In the genomic region with DNA sequence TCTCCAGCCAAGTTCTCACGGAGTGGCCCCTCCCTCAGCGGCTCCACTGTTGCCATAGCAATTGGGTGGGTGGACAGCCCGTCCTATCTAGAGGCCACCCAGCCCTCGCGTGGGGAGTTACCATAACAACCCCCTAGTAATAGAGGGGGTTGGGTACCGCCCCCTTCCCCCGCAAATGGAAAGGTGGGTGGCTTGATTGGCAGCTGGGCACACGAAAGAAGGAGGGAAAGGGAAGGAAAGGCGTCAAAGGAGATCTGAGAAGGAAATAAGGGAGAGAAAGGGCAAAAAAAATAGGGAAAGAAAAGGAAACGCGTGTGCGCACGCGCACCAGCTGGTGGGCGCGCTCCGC, we compare ENCODE assay signal across 9 cellular contexts. TPM values are rescaled to one million over a fixed set of nuclear protein-coding genes. Genes with fewer than 3 reads are reported as not detected.
DNase-seq lines count a peak whose midpoint lies in the region; ATAC-seq and TF ChIP-seq lines count a peak whose summit lies in the region.
"Not testable (repeated sequence)": the region's sequence is repeated elsewhere in the genome, so short reads cannot be mapped to it uniquely, and the experiment has no call there.
"Had no signal": no experiment of that assay in that cellular context is flagged by ENCODE, and none has a peak within 500 bp of the region (broad histone marks: within the 10 kb centered on the region; RNA-seq: fewer than 3 reads in every experiment).

No MANE protein-coding gene starts in this region.

- WGBS in iPS DF 6.9 (ENCODE audit: insufficient coverage, insufficient read length), result no CpG with 5 or more reads among the region's 17 CpGs
- 0% methylated on average over 12 to 14 of the region's 17 CpGs for WGBS in tibial nerve, 2 donors

- not testable (repeated sequence) for TF ChIP-seq EP300 in tibial nerve (IDR thresholded peaks at IDR 0.05)

- TF ChIP-seq POLR2A in tibial nerve (IDR thresholded peaks at IDR 0.05), result not testable (repeated sequence)

- H3K9me3 ChIP-seq in HAP-1; HUES48 (ENCODE audit: control insufficient read depth, insufficient read depth, low read length); iPS DF 6.9 (ENCODE audit: control insufficient read depth, insufficient read depth, low read length); neuron (ENCODE audit: low read length); tibial nerve: not testable (repeated sequence)

- H3K4me1 Mint-ChIP-seq in activated CD4-positive, alpha-beta T cell treated with anti-CD3 and anti-CD28 coated beads for 36 hours, result peaks cover 25% of the 10 kb centered on the region
- peaks cover 33% of the 10 kb centered on the region for H3K4me1 Mint-ChIP-seq in chondrocyte (ENCODE audit: low read depth)

- peak overlapping the region; percentile 91 for H3K27ac Mint-ChIP-seq in activated CD4-positive, alpha-beta T cell treated with anti-CD3 and anti-CD28 coated beads for 36 hours
- peak overlapping the region; percentile 96 for H3K27ac Mint-ChIP-seq in chondrocyte (ENCODE audit: unreplicated experiment)

- peak overlapping the region; percentile 84 for H3K4me3 ChIP-seq in GM12865 (ENCODE audit: low read depth, low read length)
- H3K4me3 ChIP-seq in HAP-1, result peak overlapping the region; percentile 93
- H3K4me3 ChIP-seq in HUES48 (ENCODE audit: low read depth, low read length), result peak overlapping the region; percentile 75
- H3K4me3 ChIP-seq in iPS DF 6.9 (ENCODE audit: low read length), result peak overlapping the region; percentile 73
- H3K4me3 ChIP-seq in neuron (ENCODE audit: low read length), result peak overlapping the region; percentile 73
- H3K4me3 ChIP-seq in tibial nerve, result peak overlapping the region; percentile 76 to 100 (median 98)

- H2AFZ ChIP-seq in neuron (ENCODE audit: low read depth, low read length), result peak overlapping the region; percentile 60

- not testable (repeated sequence) for H3K27me3 ChIP-seq in HAP-1 (ENCODE audit: low read depth); HUES48 (ENCODE audit: control insufficient read depth, insufficient read depth, low read length); iPS DF 6.9 (ENCODE audit: control insufficient read depth, insufficient read depth, low read length); neuron (ENCODE audit: insufficient read depth, low read length); tibial nerve

- H3K9ac ChIP-seq in HUES48 (ENCODE audit: low read depth, low read length), result not testable (repeated sequence)

- peak; percentile 14 for ATAC-seq in activated CD4-positive, alpha-beta T cell treated with anti-CD3 and anti-CD28 coated beads for 36 hours

- not testable (repeated sequence) for H3K4me1 ChIP-seq in HAP-1; HUES48 (ENCODE audit: control insufficient read depth, insufficient read depth, low read length); iPS DF 6.9 (ENCODE audit: control insufficient read depth, insufficient read depth, low read length)
- H3K4me1 ChIP-seq in neuron (ENCODE audit: insufficient read depth, low read length), result peaks cover 14% of the 10 kb centered on the region
- peaks cover 0 to 36% (median 28%) of the 10 kb centered on the region in 4 donors for H3K4me1 ChIP-seq in tibial nerve

- intact Hi-C loops in activated CD4-positive, alpha-beta T cell treated with anti-CD3 and anti-CD28 coated beads for 36 hours (cut with DNase I, micrococcal nuclease), result loop anchor here (1.0 to 2.0 kb wide), 14 partner anchors 26 to 869 kb away; a partner anchor contains a TSS

- H3K36me3 ChIP-seq in HAP-1 (replicated peaks); HUES48 (ENCODE audit: control insufficient read depth, insufficient read depth, low read length); iPS DF 6.9 (ENCODE audit: control insufficient read depth, insufficient read depth, low read length); neuron (ENCODE audit: insufficient read depth, low read length); tibial nerve: not testable (repeated sequence)

- not testable (repeated sequence) for H3K27me3 Mint-ChIP-seq in activated CD4-positive, alpha-beta T cell treated with anti-CD3 and anti-CD28 coated beads for 36 hours; chondrocyte (ENCODE audit: low read depth)

- DNase-seq in GM12865 (ENCODE audit: low read depth); HAP-1 (ENCODE audit: low spot score in 2 of 2); activated CD4-positive, alpha-beta T cell treated with anti-CD3 and anti-CD28 coated beads for 36 hours; chondrocyte (ENCODE audit: low spot score); iPS DF 6.9 (ENCODE audit: low read depth, low spot score); tibial nerve (ENCODE audit: low spot score in 2 of 2): not testable (repeated sequence)

- CTCF ChIA-PET in activated CD4-positive, alpha-beta T cell treated with anti-CD3 and anti-CD28 coated beads for 36 hours (lab: Charles Lee), result not testable (repeated sequence)

- POLR2A ChIA-PET in activated CD4-positive, alpha-beta T cell treated with anti-CD3 and anti-CD28 coated beads for 36 hours (lab: Charles Lee), result interaction anchor here (0.6 to 0.7 kb wide), 2 partner anchors 8 to 72 kb away, joined by 3 read pairs; no protein-coding TSS in a partner anchor

- H3K9me3 Mint-ChIP-seq in activated CD4-positive, alpha-beta T cell treated with anti-CD3 and anti-CD28 coated beads for 36 hours (ENCODE audit: low read depth); chondrocyte (ENCODE audit: low read depth): not testable (repeated sequence)

- not testable (repeated sequence) for H3K36me3 Mint-ChIP-seq in activated CD4-positive, alpha-beta T cell treated with anti-CD3 and anti-CD28 coated beads for 36 hours (ENCODE audit: low read depth); chondrocyte (ENCODE audit: low read depth)

- in situ Hi-C loops in HAP-1 (cut with MboI; ENCODE audit: low sequenced_read_pairs), result not testable (repeated sequence)

- peak overlapping the region; percentile 90 for H3K4me3 Mint-ChIP-seq in activated CD4-positive, alpha-beta T cell treated with anti-CD3 and anti-CD28 coated beads for 36 hours
- peak overlapping the region; percentile 90 for H3K4me3 Mint-ChIP-seq in chondrocyte (ENCODE audit: unreplicated experiment)

- TF ChIP-seq CTCF in GM12865 (IDR thresholded peaks at IDR 0.05; ENCODE audit: insufficient read depth, low read depth, low read length, missing control alignments); chondrocyte (IDR thresholded peaks at IDR 0.05); tibial nerve (IDR thresholded peaks at IDR 0.05): not testable (repeated sequence)

- H3K27ac ChIP-seq in HUES48 (ENCODE audit: low read depth, low read length) (peak overlapping the region; percentile 76), tibial nerve (peak overlapping the region; percentile 93 to 99 (median 96))
- not testable (repeated sequence) for H3K27ac ChIP-seq in iPS DF 6.9 (ENCODE audit: low read length)

RNA-seq across cellular contexts. Expression of a gene that starts 0.3 kb away (rescaled TPM):
- total RNA-seq in activated CD4-positive, alpha-beta T cell treated with anti-CD3 and anti-CD28 coated beads for 36 hours, result 10 to 100 TPM; 48.2 to 57.7 TPM
- 89.1 to 93.0 TPM (median 90.6 TPM) in 3 replicates for total RNA-seq in chondrocyte
- 10 to 100 TPM; 57.1 to 94.3 (median 85.7) TPM for total RNA-seq in tibial nerve

RNA-seq across cellular contexts. Expression of a gene that starts 25.9 kb away (rescaled TPM):
- total RNA-seq in activated CD4-positive, alpha-beta T cell treated with anti-CD3 and anti-CD28 coated beads for 36 hours, result 10 to 100 TPM; 12.3 to 14.1 TPM
- total RNA-seq in chondrocyte, result 30.3 to 35.3 TPM (median 32.1 TPM) in 3 replicates
- total RNA-seq in tibial nerve, result 10 to 100 TPM; 17.2 to 63.0 (median 30.1) TPM

RNA-seq across cellular contexts. Expression of a gene that starts 36.8 kb away (rescaled TPM):
- 100 to 1,000 TPM; 111 to 155 TPM for total RNA-seq in activated CD4-positive, alpha-beta T cell treated with anti-CD3 and anti-CD28 coated beads for 36 hours
- 110 to 146 TPM (median 113 TPM) in 3 replicates for total RNA-seq in chondrocyte
- 100 to 1,000 TPM; 100 to 171 (median 122) TPM for total RNA-seq in tibial nerve

RNA-seq across cellular contexts. Expression of a gene that starts 44.0 kb away (rescaled TPM):
- total RNA-seq in activated CD4-positive, alpha-beta T cell treated with anti-CD3 and anti-CD28 coated beads for 36 hours, result not detected
- total RNA-seq in chondrocyte (not detected in 3 replicates), tibial nerve (not detected)
- total RNA-seq: cerebellum had no signal
